ENCODE assay signal across 19 cellular contexts in the genomic region with DNA sequence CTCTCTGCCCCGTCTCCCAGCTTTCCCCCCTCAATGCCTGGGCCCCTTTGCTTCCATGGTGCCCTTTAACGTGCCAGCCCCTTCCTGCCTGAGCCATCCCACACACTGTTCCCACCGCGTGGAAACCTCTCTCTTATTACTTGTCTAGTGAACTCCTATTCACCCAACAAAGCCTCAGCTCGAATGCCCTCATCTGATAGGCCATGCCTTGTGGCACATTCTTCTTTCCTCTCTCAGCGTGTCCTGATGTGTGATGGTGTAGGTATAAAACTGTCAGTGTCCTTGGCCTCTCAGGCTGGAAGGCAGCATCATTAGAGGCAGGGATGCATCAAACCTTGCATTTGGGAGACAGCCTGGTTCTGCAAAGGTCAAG.
"Had no signal": no experiment of that assay in that cellular context is flagged by ENCODE, and none has a peak within 500 bp of the region (broad histone marks: within the 10 kb centered on the region; RNA-seq: fewer than 3 reads in every experiment).

No MANE protein-coding gene starts in this region.

- H3K4me1 Mint-ChIP-seq: stimulated activated naive B cell treated with anti-CD40 and anti-IgM and Interleukin-4, amounts not matched to agents 10 μg/mL and 1 μg/mL and 100 μg/mL, for 72 hours; stimulated activated naive CD8-positive, alpha-beta T cell treated with anti-CD3 and anti-CD28 coated beads, Interleukin-15, amount 100 ng/mL, for 72 hours had no signal

- H3K36me3 Mint-ChIP-seq: naive thymus-derived CD8-positive, alpha-beta T cell; stimulated activated naive B cell treated with anti-CD40 and anti-IgM and Interleukin-4, amounts not matched to agents 10 μg/mL and 1 μg/mL and 100 μg/mL, for 72 hours had no signal

- H3K4me3 ChIP-seq: colonic mucosa, gastrocnemius medialis, mucosa of descending colon, psoas muscle, spleen, thoracic aorta, transverse colon had no signal

- H3K9me3 Mint-ChIP-seq: stimulated activated naive B cell treated with anti-CD40 and anti-IgM and Interleukin-4, amounts not matched to agents 10 μg/mL and 1 μg/mL and 100 μg/mL, for 72 hours; stimulated activated naive CD8-positive, alpha-beta T cell treated with anti-CD3 and anti-CD28 coated beads, Interleukin-15, amount 100 ng/mL, for 72 hours had no signal

- H3K4me1 ChIP-seq: colonic mucosa, gastrocnemius medialis, parathyroid adenoma, psoas muscle, spleen, transverse colon had no signal

- H3K9me3 ChIP-seq: colonic mucosa, mucosa of descending colon, psoas muscle, thoracic aorta, transverse colon had no signal

- H3K27ac ChIP-seq: colonic mucosa, gastrocnemius medialis, parathyroid adenoma, psoas muscle, spleen, thoracic aorta, transverse colon had no signal

- DNase-seq: cerebellar nuclear complex; colonic mucosa; dermis blood vessel endothelial cell; gastrocnemius medialis; islet precursor cell; mammary epithelial cell; retina; stimulated activated CD4-positive, alpha-beta T cell treated with anti-CD3 and anti-CD28 coated beads, Interleukin-15, amount 100 ng/mL, for 24 hours; stimulated activated CD4-positive, alpha-beta T cell treated with anti-CD3 and anti-CD28 coated beads, Interleukin-1b, Interleukin-23, amount 100 ng/mL, for 48 hours; stimulated activated CD4-positive, alpha-beta T cell treated with anti-CD3 and anti-CD28 coated beads, Interleukin-4, amount 100 ng/mL, for 4 hours; stimulated activated naive B cell treated with anti-CD40 and anti-IgM and Interleukin-4, amounts not matched to agents 10 μg/mL and 1 μg/mL and 100 μg/mL, for 72 hours; stimulated activated naive CD8-positive, alpha-beta T cell treated with anti-CD3 and anti-CD28 coated beads, Interleukin-15, amount 100 ng/mL, for 72 hours; transverse colon had no signal

- H3K27ac Mint-ChIP-seq: naive thymus-derived CD8-positive, alpha-beta T cell; stimulated activated naive B cell treated with anti-CD40 and anti-IgM and Interleukin-4, amounts not matched to agents 10 μg/mL and 1 μg/mL and 100 μg/mL, for 72 hours had no signal

- H3K4me3 Mint-ChIP-seq: naive thymus-derived CD8-positive, alpha-beta T cell; stimulated activated naive B cell treated with anti-CD40 and anti-IgM and Interleukin-4, amounts not matched to agents 10 μg/mL and 1 μg/mL and 100 μg/mL, for 72 hours; stimulated activated naive CD8-positive, alpha-beta T cell treated with anti-CD3 and anti-CD28 coated beads, Interleukin-15, amount 100 ng/mL, for 72 hours had no signal

- H3K27me3 ChIP-seq: colonic mucosa, transverse colon had no signal

- H3K36me3 ChIP-seq: colonic mucosa, gastrocnemius medialis, spleen, thoracic aorta, transverse colon had no signal
